ENCODE assay signal across 12 cellular contexts in the genomic region with DNA sequence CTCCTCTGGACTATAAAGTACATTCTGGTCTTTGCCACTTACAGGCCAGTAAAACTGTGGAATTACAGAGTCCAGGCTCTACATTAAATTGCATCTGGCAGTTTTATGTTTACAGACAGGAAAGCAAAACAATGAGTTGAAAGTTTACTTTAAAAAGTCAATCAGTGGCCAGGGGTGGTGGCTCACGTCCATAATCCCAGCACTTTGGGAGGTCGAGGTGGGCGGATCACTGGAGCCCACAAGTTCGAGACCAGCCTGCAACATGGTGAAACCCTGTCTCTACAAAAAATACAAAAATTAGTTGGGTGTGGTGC. TPM values are rescaled to one million over a fixed set of nuclear protein-coding genes. Genes with fewer than 3 reads are reported as not detected.
A peak's percentile ranks its signal among the peaks of the same experiment; 100 is the strongest.
DNase-seq lines count a peak whose midpoint lies in the region; ATAC-seq, FAIRE-seq and TF ChIP-seq lines count a peak whose summit lies in the region.
"Had no signal": no experiment of that assay in that cellular context is flagged by ENCODE, and none has a peak within 500 bp of the region (broad histone marks: within the 10 kb centered on the region; RNA-seq: fewer than 3 reads in every experiment).

No MANE protein-coding gene starts in this region.

- H3K27me3 Mint-ChIP-seq in mesothelial cell of epicardium (ENCODE audit: low read depth): no peaks in the 10 kb centered on the region

- no peaks in the 10 kb centered on the region for H4K20me1 ChIP-seq in endothelial cell of umbilical vein (replicated peaks; ENCODE audit: control insufficient read depth, extremely low read depth, insufficient read depth, low read length)

- no peak for TF ChIP-seq CTCF in heart left ventricle (IDR thresholded peaks at IDR 0.05)
- no peak for TF ChIP-seq CTCF in endothelial cell of umbilical vein (IDR thresholded peaks at IDR 0.05; ENCODE audit: extremely low read depth in 1 of 2, insufficient read depth in 1 of 2, low read depth in 1 of 2, low read length in 2 of 2)
- no peak for TF ChIP-seq CTCF in mesothelial cell of epicardium (IDR thresholded peaks at IDR 0.05; ENCODE audit: unreplicated experiment)
- TF ChIP-seq CTCF in transverse colon (IDR thresholded peaks at IDR 0.05): no peak

- no peak for DNase-seq in heart left ventricle
- DNase-seq in right cardiac atrium: no peak
- peak; percentile 65 for DNase-seq in endothelial cell of umbilical vein (ENCODE audit: low read depth, low spot score)
- DNase-seq in mesothelial cell of epicardium (ENCODE audit: low spot score in 2 of 2, unreplicated experiment in 2 of 2): no peak
- peak; percentile 11 for DNase-seq in transverse colon
- DNase-seq in T-helper 1 cell: no peak
- no peak for DNase-seq in SK-N-DZ (ENCODE audit: low spot score)
- no peak for DNase-seq in DMS114 treated with DMSO at 0.1 percent for 48 hours (lab: John Stamatoyannopoulos, UW; ENCODE audit: unreplicated experiment)
- DNase-seq: CD8-positive, alpha-beta T cell had no signal

- no peak overlapping the region for H3K4me3 Mint-ChIP-seq in mesothelial cell of epicardium
- H3K4me3 Mint-ChIP-seq: activated T-helper 1 cell treated with anti-CD3 and anti-CD28 coated beads, Interleukin-12 subunit alpha, Interleukin-12 subunit beta, Interleukin-2, Interleukin-4 antibody, amounts not matched to agents 30 ng/mL and 10 ng/mL and 1 ng/mL, durations not matched to agents 14 hours and 24 hours and 36 hours; CD8-positive, alpha-beta T cell had no signal

- in situ Hi-C loops in transverse colon (cut with MboI; ENCODE audit: low pct_ligation_motif_present in 1 of 4, low pct_unique_long_range_greater_than_20kb in 1 of 4, low sequenced_read_pairs in 3 of 4): no loop called here

- dilution Hi-C loops in endothelial cell of umbilical vein (cut with MboI; ENCODE audit: extremely low pct_ligation_motif_present, low sequenced_read_pairs): no loop called here

- no peak for TF ChIP-seq EP300 in transverse colon (IDR thresholded peaks at IDR 0.05; ENCODE audit: low read depth)

- no peak overlapping the region for H2AFZ ChIP-seq in endothelial cell of umbilical vein (ENCODE audit: low read depth, low read length)

- intact Hi-C loops in heart left ventricle (cut with DNase I) (loop anchor here in 8 of 10 donors (5.0 kb wide), 3 partner anchors 39 to 189 kb away; a partner anchor contains a TSS), right cardiac atrium (cut with DNase I) (no loop called here), endothelial cell of umbilical vein (cut with micrococcal nuclease) (loop anchor here (1.0 to 2.0 kb wide), 2 partner anchors 40 to 224 kb away; a partner anchor contains a TSS), transverse colon (cut with DNase I; ENCODE audit: low total_unique reads) (no loop called here)

- H3K79me2 ChIP-seq in endothelial cell of umbilical vein (ENCODE audit: control insufficient read depth, insufficient read depth, low read length): peaks cover 75% of the 10 kb centered on the region

- CTCF ChIA-PET in endothelial cell of umbilical vein (lab: Charles Lee): interaction anchor here (0.9 to 2.2 kb wide), 20 partner anchors 14 to 407 kb away, joined by 3 to 31 read pairs (median 4); a partner anchor contains a TSS

- peak; percentile 35 for FAIRE-seq in endothelial cell of umbilical vein (lab: Jason Lieb, UNC)

- H3K9me3 ChIP-seq in heart left ventricle (no peaks in the 10 kb centered on the region), right cardiac atrium (ENCODE audit: control insufficient read depth, low read length) (no peaks in the 10 kb centered on the region), endothelial cell of umbilical vein (replicated peaks; ENCODE audit: control insufficient read depth, insufficient read depth, low read length) (no peaks in the 10 kb centered on the region), transverse colon (no peaks in the 10 kb centered on the region)

- H3K36me3 Mint-ChIP-seq in mesothelial cell of epicardium: peaks cover 23% of the 10 kb centered on the region
- H3K36me3 Mint-ChIP-seq: CD8-positive, alpha-beta T cell had no signal

- H3K9me1 ChIP-seq in endothelial cell of umbilical vein (replicated peaks; ENCODE audit: control insufficient read depth, extremely low read depth, insufficient read depth, low read length): no peaks in the 10 kb centered on the region

- peak overlapping the region; percentile 50 for H3K4me2 ChIP-seq in endothelial cell of umbilical vein (ENCODE audit: insufficient read depth, low read length)

- no TSS peak for BruUV-seq in endothelial cell of umbilical vein (replicated peaks; lab: Mats Ljungman, UMichigan)

- H3K9ac ChIP-seq in endothelial cell of umbilical vein (replicated peaks; ENCODE audit: extremely low read depth, insufficient read depth, low read length): peak overlapping the region; percentile 42

- H3K27ac ChIP-seq in heart left ventricle (peak overlapping the region in 11 of 12 donors; percentile 5 to 64 (median 40)), right cardiac atrium (ENCODE audit: low read length) (no peak overlapping the region), endothelial cell of umbilical vein (ENCODE audit: insufficient read depth, low read depth, low read length) (peak overlapping the region; percentile 62), transverse colon (peak overlapping the region; percentile 9 to 46 (median 38))

- POLR2A ChIA-PET in endothelial cell of umbilical vein (lab: Charles Lee): interaction anchor here (1.5 kb wide), 1 partner anchor 130 kb away, joined by 6 read pairs; a partner anchor contains a TSS

- TF ChIP-seq POLR2A in heart left ventricle (IDR thresholded peaks at IDR 0.05) (no peak), endothelial cell of umbilical vein (IDR thresholded peaks at IDR 0.05; ENCODE audit: low read depth, low read length) (no peak), transverse colon (IDR thresholded peaks at IDR 0.05) (no peak)

- peaks cover 21% of the 10 kb centered on the region for H3K4me1 Mint-ChIP-seq in mesothelial cell of epicardium

- H3K27me3 ChIP-seq in heart left ventricle: no peaks in the 10 kb centered on the region
- H3K27me3 ChIP-seq in right cardiac atrium (ENCODE audit: control insufficient read depth, insufficient read depth): no peaks in the 10 kb centered on the region
- no peaks in the 10 kb centered on the region for H3K27me3 ChIP-seq in endothelial cell of umbilical vein (ENCODE audit: control insufficient read depth in 2 of 2, insufficient read depth in 2 of 2, low read length in 2 of 2)
- no peaks in the 10 kb centered on the region for H3K27me3 ChIP-seq in transverse colon

- H3K4me3 ChIP-seq in heart left ventricle (no peak overlapping the region), right cardiac atrium (ENCODE audit: low read length) (no peak overlapping the region), endothelial cell of umbilical vein (replicated peaks in 1 of 3; ENCODE audit: insufficient read depth in 1 of 3, low read depth in 1 of 3, low read length in 3 of 3) (no peak overlapping the region), transverse colon (no peak overlapping the region)

- no peaks in the 10 kb centered on the region for H3K9me3 Mint-ChIP-seq in mesothelial cell of epicardium
- H3K9me3 Mint-ChIP-seq: activated T-helper 1 cell treated with anti-CD3 and anti-CD28 coated beads, Interleukin-12 subunit alpha, Interleukin-12 subunit beta, Interleukin-2, Interleukin-4 antibody, amounts not matched to agents 30 ng/mL and 10 ng/mL and 1 ng/mL, durations not matched to agents 14 hours and 24 hours and 36 hours; CD8-positive, alpha-beta T cell had no signal

- 60 to 72% (median 67%) methylated on average over 4 of the region's 4 CpGs for WGBS in heart left ventricle, 4 donors
- WGBS in right cardiac atrium: 72% methylated on average over 4 of the region's 4 CpGs
- WGBS in transverse colon (ENCODE audit: low coverage in 1 of 2), 2 donors: 17 to 19% methylated on average over 4 of the region's 4 CpGs

- H3K4me1 ChIP-seq in heart left ventricle (peaks cover 0 to 48% (median 29%) of the 10 kb centered on the region in 12 donors), right cardiac atrium (ENCODE audit: control insufficient read depth, insufficient read depth, low read length) (peaks cover 6% of the 10 kb centered on the region), endothelial cell of umbilical vein (ENCODE audit: control insufficient read depth, extremely low read depth, insufficient read depth, low read length) (peaks cover 49% of the 10 kb centered on the region), transverse colon (peaks cover 10 to 30% (median 20%) of the 10 kb centered on the region in 4 donors)

- H3K36me3 ChIP-seq in heart left ventricle (peaks cover 0 to 31% (median 27%) of the 10 kb centered on the region in 9 donors), endothelial cell of umbilical vein (ENCODE audit: control insufficient read depth in 2 of 2, extremely low read depth in 1 of 2, insufficient read depth in 2 of 2, low read length in 2 of 2) (peaks cover 22 to 28% of the 10 kb centered on the region in 2 experiments), transverse colon (no peaks in the 10 kb centered on the region)

- ATAC-seq in heart left ventricle (no peak), right cardiac atrium (no peak)
- ATAC-seq: CD8-positive, alpha-beta T cell had no signal

- peak overlapping the region; percentile 33 for H3K27ac Mint-ChIP-seq in mesothelial cell of epicardium
- H3K27ac Mint-ChIP-seq: activated T-helper 1 cell treated with anti-CD3 and anti-CD28 coated beads, Interleukin-12 subunit alpha, Interleukin-12 subunit beta, Interleukin-2, Interleukin-4 antibody, amounts not matched to agents 30 ng/mL and 10 ng/mL and 1 ng/mL, durations not matched to agents 14 hours and 24 hours and 36 hours; CD8-positive, alpha-beta T cell had no signal

TF ChIP-seq in endothelial cell of umbilical vein, 7 proteins besides CTCF, POLR2A, EP300 and RAD21 (continues in another document):
- TF ChIP-seq, protein P1, sequence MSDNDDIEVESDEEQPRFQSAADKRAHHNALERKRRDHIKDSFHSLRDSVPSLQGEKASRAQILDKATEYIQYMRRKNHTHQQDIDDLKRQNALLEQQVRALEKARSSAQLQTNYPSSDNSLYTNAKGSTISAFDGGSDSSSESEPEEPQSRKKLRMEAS (IDR thresholded peaks at IDR 0.05; ENCODE audit: insufficient read depth, insufficient read length): no peak

RNA-seq across cellular contexts. Expression of a gene that starts 53.8 kb away (rescaled TPM):
- total RNA-seq in heart left ventricle: not detected
- polyA plus RNA-seq in heart left ventricle: not detected
- not detected for total RNA-seq in right cardiac atrium
- not detected for polyA plus RNA-seq in right cardiac atrium
- total RNA-seq in endothelial cell of umbilical vein: not detected in 2 replicates
- not detected in 2 replicates for polyA plus RNA-seq in endothelial cell of umbilical vein
- polyA plus RNA-seq in endothelial cell of umbilical vein (2011; cell fraction: cytosol; rRNA removed): not detected in 2 replicates
- polyA plus RNA-seq in endothelial cell of umbilical vein (2011; cell fraction: nucleus; rRNA removed): not detected in 2 replicates
- polyA plus RNA-seq in endothelial cell of umbilical vein (2012): not detected in 2 replicates
- polyA minus RNA-seq in endothelial cell of umbilical vein: not detected in 2 replicates
- not detected for polyA minus RNA-seq in endothelial cell of umbilical vein (2011; cell fraction: cytosol; rRNA and poly(A)+ RNA removed)
- polyA minus RNA-seq in endothelial cell of umbilical vein (2011; cell fraction: nucleus; rRNA and poly(A)+ RNA removed): not detected in 2 replicates
- 0.34 to 1.8 TPM (median 1.4 TPM) in 3 replicates for total RNA-seq in mesothelial cell of epicardium
- 1 to 10 TPM in 1 of 4 donors, under 1 TPM in 1, not detected in 2; 0.95 to 3.1 TPM for total RNA-seq in transverse colon
- not detected in 2 replicates for polyA plus RNA-seq in SK-N-DZ (2014; cell fraction: cytosol; rRNA removed)
- polyA plus RNA-seq in SK-N-DZ (2014; cell fraction: nucleus; rRNA removed): not detected in 2 replicates
- total RNA-seq: activated T-helper 1 cell treated with anti-CD3 and anti-CD28 coated beads, Interleukin-12 subunit alpha, Interleukin-12 subunit beta, Interleukin-2, Interleukin-4 antibody, amounts not matched to agents 30 ng/mL and 10 ng/mL and 1 ng/mL, durations not matched to agents 14 hours and 24 hours and 36 hours; CD8-positive, alpha-beta T cell; G401; pulmonary artery endothelial cell had no signal

Comparison
In these comparisons a context has a peak if more than half of its experiments do, and no peak if none do; other contexts are left out.
1. intact Hi-C loops: an anchor here in heart left ventricle (5.0 kb wide) and endothelial cell of umbilical vein (1.0 to 2.0 kb wide); none called in right cardiac atrium and transverse colon.
2. DNase-seq: peak in endothelial cell of umbilical vein (single experiment) and transverse colon (single experiment); none in heart left ventricle (0 of 5), right cardiac atrium (0 of 3), mesothelial cell of epicardium (0 of 2), T-helper 1 cell (0 of 5), SK-N-DZ (single experiment) and DMS114 treated with DMSO at 0.1 percent for 48 hours (single experiment).